Comparison of ENCODE assay signal across 12 cellular contexts in the genomic region with DNA sequence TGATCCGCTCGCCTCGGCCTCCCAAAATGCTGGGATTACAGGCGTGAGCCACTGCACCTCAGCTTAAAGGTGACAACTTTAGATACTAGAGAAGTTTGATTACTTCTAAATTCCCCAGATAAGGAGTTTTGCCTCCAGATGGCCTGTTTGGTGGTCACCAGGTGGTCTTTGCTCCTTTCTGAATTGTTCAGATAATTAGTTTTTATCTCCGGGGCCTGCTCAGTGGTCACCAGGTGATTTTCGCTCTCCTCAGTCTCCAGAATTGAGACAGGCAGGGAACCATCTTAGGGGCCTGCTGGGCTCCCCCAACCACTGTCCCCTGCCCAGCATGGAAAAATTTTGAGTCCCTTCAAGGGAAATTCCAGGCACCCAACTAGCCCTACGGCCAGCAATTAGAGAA.
DNase-seq lines count a peak whose midpoint lies in the region; ATAC-seq and TF ChIP-seq lines count a peak whose summit lies in the region.
"Had no signal": no experiment of that assay in that cellular context is flagged by ENCODE, and none has a peak within 500 bp of the region (broad histone marks: within the 10 kb centered on the region; RNA-seq: fewer than 3 reads in every experiment).

No MANE protein-coding gene starts in this region.

- no peaks in the 10 kb centered on the region for H3K27me3 ChIP-seq in GM23338 (ENCODE audit: insufficient read depth)
- H3K27me3 ChIP-seq in neutrophil, result no peaks in the 10 kb centered on the region
- H3K27me3 ChIP-seq: sigmoid colon had no signal

- no peak for TF ChIP-seq CTCF in GM23338 (conservative IDR thresholded peaks at IDR 0.05; ENCODE audit: low read depth in 2 of 2)
- TF ChIP-seq CTCF in neutrophil (IDR thresholded peaks at IDR 0.05), result no peak
- TF ChIP-seq CTCF in chondrocyte (IDR thresholded peaks at IDR 0.05), result no peak

- no peak overlapping the region for H3K4me2 ChIP-seq in GM23338

- no peaks in the 10 kb centered on the region for H3K9me3 Mint-ChIP-seq in activated naive CD4-positive, alpha-beta T cell treated with anti-CD3 and anti-CD28 coated beads, Interleukin-2, amount 10 ng/mL, durations not matched to agents 7 days and 5 days
- no peaks in the 10 kb centered on the region for H3K9me3 Mint-ChIP-seq in activated naive CD4-positive, alpha-beta T cell treated with anti-CD3 and anti-CD28 coated beads, Interleukin-2, amount 50 U/mL, for 72 hours
- H3K9me3 Mint-ChIP-seq in GM23338 (peaks cover 6% of the 10 kb centered on the region; the same call in 1 of the 3 replicates), chondrocyte (ENCODE audit: low read depth) (peaks cover 3% of the 10 kb centered on the region)
- H3K9me3 Mint-ChIP-seq: CD14-positive monocyte had no signal

- peaks cover 20% of the 10 kb centered on the region for H3K4me1 Mint-ChIP-seq in activated naive CD4-positive, alpha-beta T cell treated with anti-CD3 and anti-CD28 coated beads, Interleukin-2, amount 10 ng/mL, durations not matched to agents 7 days and 5 days
- H3K4me1 Mint-ChIP-seq in GM23338, result peaks cover 14% of the 10 kb centered on the region; the same call in 2 of the 3 replicates
- peaks cover 10% of the 10 kb centered on the region for H3K4me1 Mint-ChIP-seq in chondrocyte (ENCODE audit: low read depth)

- H3K4me1 ChIP-seq in GM23338 (ENCODE audit: insufficient read depth), result no peaks in the 10 kb centered on the region
- peaks cover 33 to 46% of the 10 kb centered on the region in 2 experiments for H3K4me1 ChIP-seq in neutrophil (ENCODE audit: control insufficient read depth in 1 of 2, insufficient read depth in 1 of 2, low read depth in 1 of 2, low read length in 1 of 2)
- H3K4me1 ChIP-seq: psoas muscle had no signal

- no peak overlapping the region for H3K27ac Mint-ChIP-seq in activated naive CD4-positive, alpha-beta T cell treated with anti-CD3 and anti-CD28 coated beads, Interleukin-2, amount 10 ng/mL, durations not matched to agents 7 days and 5 days
- peak overlapping the region in 1 of 2 donors; percentile 49 for H3K27ac Mint-ChIP-seq in activated naive CD4-positive, alpha-beta T cell treated with anti-CD3 and anti-CD28 coated beads, Interleukin-2, amount 50 U/mL, for 72 hours
- H3K27ac Mint-ChIP-seq in GM23338, result no peak overlapping the region
- H3K27ac Mint-ChIP-seq in chondrocyte (ENCODE audit: unreplicated experiment), result no peak overlapping the region

- H3K36me3 ChIP-seq in GM23338 (ENCODE audit: insufficient read depth), result no peaks in the 10 kb centered on the region
- no peaks in the 10 kb centered on the region for H3K36me3 ChIP-seq in neutrophil
- H3K36me3 ChIP-seq: sigmoid colon had no signal

- CTCF ChIA-PET in activated naive CD4-positive, alpha-beta T cell treated with anti-CD3 and anti-CD28 coated beads, Interleukin-2, amount 10 ng/mL, durations not matched to agents 7 days and 5 days (lab: Charles Lee), result interaction anchor here (0.6 to 9.7 kb wide), 29 partner anchors 8 to 853 kb away, joined by 3 to 225 read pairs (median 5); partner anchors contain the start of genes AK9, CDC40 and FIG4

- H3K27ac ChIP-seq in GM23338 (ENCODE audit: low read depth), result no peak overlapping the region
- H3K27ac ChIP-seq in angular gyrus (ENCODE audit: low read depth, low read length), result peak overlapping the region; percentile 37
- H3K27ac ChIP-seq in neutrophil, result peak overlapping the region; percentile 96
- H3K27ac ChIP-seq: GM23248, psoas muscle, sigmoid colon had no signal

- DNase-seq in activated naive CD4-positive, alpha-beta T cell treated with anti-CD3 and anti-CD28 coated beads, Interleukin-2, amount 10 ng/mL, durations not matched to agents 7 days and 5 days, result no peak
- no peak for DNase-seq in activated naive CD4-positive, alpha-beta T cell treated with anti-CD3 and anti-CD28 coated beads, Interleukin-2, amount 50 U/mL, for 72 hours (ENCODE audit: low spot score in 2 of 2)
- DNase-seq in GM23338 (ENCODE audit: low spot score) (no peak), occipital lobe (lab: John Stamatoyannopoulos, UW) (no peak), chondrocyte (ENCODE audit: low spot score) (no peak), Ammon's horn (ENCODE audit: low spot score) (no peak)
- DNase-seq: psoas muscle, sigmoid colon had no signal

- H3K79me2 ChIP-seq in GM23338 (replicated peaks; ENCODE audit: insufficient read depth), result no peaks in the 10 kb centered on the region

- H3K9me3 ChIP-seq in neutrophil, result no peaks in the 10 kb centered on the region
- H3K9me3 ChIP-seq: psoas muscle, sigmoid colon had no signal

- H3K4me3 Mint-ChIP-seq in activated naive CD4-positive, alpha-beta T cell treated with anti-CD3 and anti-CD28 coated beads, Interleukin-2, amount 10 ng/mL, durations not matched to agents 7 days and 5 days, result peak overlapping the region; percentile 5
- H3K4me3 Mint-ChIP-seq in GM23338 (no peak overlapping the region), chondrocyte (ENCODE audit: unreplicated experiment) (no peak overlapping the region)

- no peaks in the 10 kb centered on the region for H3K36me3 Mint-ChIP-seq in activated naive CD4-positive, alpha-beta T cell treated with anti-CD3 and anti-CD28 coated beads, Interleukin-2, amount 10 ng/mL, durations not matched to agents 7 days and 5 days
- H3K36me3 Mint-ChIP-seq in activated naive CD4-positive, alpha-beta T cell treated with anti-CD3 and anti-CD28 coated beads, Interleukin-2, amount 50 U/mL, for 72 hours, result no peaks in the 10 kb centered on the region
- H3K36me3 Mint-ChIP-seq in GM23338 (ENCODE audit: low read depth) (no peaks in the 10 kb centered on the region), chondrocyte (ENCODE audit: low read depth) (no peaks in the 10 kb centered on the region)
- H3K36me3 Mint-ChIP-seq: CD14-positive monocyte had no signal

- peaks cover 3% of the 10 kb centered on the region for H3K27me3 Mint-ChIP-seq in activated naive CD4-positive, alpha-beta T cell treated with anti-CD3 and anti-CD28 coated beads, Interleukin-2, amount 10 ng/mL, durations not matched to agents 7 days and 5 days
- H3K27me3 Mint-ChIP-seq in GM23338 (ENCODE audit: insufficient read depth, low read depth, poor library complexity), result peaks cover 5% of the 10 kb centered on the region
- H3K27me3 Mint-ChIP-seq in chondrocyte (ENCODE audit: low read depth), result peaks cover 11% of the 10 kb centered on the region

- H3F3A ChIP-seq in GM23338 (replicated peaks; ENCODE audit: low read depth), result no peaks in the 10 kb centered on the region

- no peaks in the 10 kb centered on the region for H3K9me2 ChIP-seq in GM23338 (ENCODE audit: insufficient read depth)

- ATAC-seq in activated naive CD4-positive, alpha-beta T cell treated with anti-CD3 and anti-CD28 coated beads, Interleukin-2, amount 50 U/mL, for 72 hours, result no peak
- no peak for ATAC-seq in GM23338
- ATAC-seq: psoas muscle had no signal

- no peak overlapping the region for H3K4me3 ChIP-seq in GM23338
- peak overlapping the region; percentile 64 to 72 for H3K4me3 ChIP-seq in neutrophil (ENCODE audit: low read depth in 1 of 2, low read length in 1 of 2)
- H3K4me3 ChIP-seq: GM23248, psoas muscle had no signal

- H2AFZ ChIP-seq in GM23338, result 0 out of 2 replicates have a peak overlapping the region, but pooled peaks have one; percentile 93

- no peaks in the 10 kb centered on the region for H4K20me1 ChIP-seq in GM23338 (replicated peaks; ENCODE audit: insufficient read depth)

TF ChIP-seq in GM23338, 12 proteins besides CTCF, POLR2A, EP300 and RAD21 (continues in another document):
- no peak for TF ChIP-seq ZNF331 (CRISPR knock-in tag; IDR thresholded peaks at IDR 0.05; ENCODE audit: low read depth)
